ENCODE assay signal across 25 cellular contexts in genomic region chr21:32459972-32460371, GRCh38. TPM values are rescaled to one million over a fixed set of nuclear protein-coding genes. Genes with fewer than 3 reads are reported as not detected.
DNase-seq lines count a peak whose midpoint lies in the region; ATAC-seq, FAIRE-seq and TF ChIP-seq lines count a peak whose summit lies in the region.
"Had no signal": no experiment of that assay in that cellular context is flagged by ENCODE, and none has a peak within 500 bp of the region (broad histone marks: within the 10 kb centered on the region; RNA-seq: fewer than 3 reads in every experiment).

No MANE protein-coding gene starts in this region.

- no peak overlapping the region for H3K9ac ChIP-seq in GM23248
- H3K9ac ChIP-seq in HepG2 (ENCODE audit: insufficient read depth, low read depth, low read length), result no peak overlapping the region
- H3K9ac ChIP-seq: BLaER1 had no signal

- peak; percentile 17 for DNase-seq in GM23248
- DNase-seq in T-helper 17 cell, result no peak
- peak; percentile 87 for DNase-seq in fibroblast of villous mesenchyme (ENCODE audit: low read depth)
- no peak for DNase-seq in uterus
- no peak for DNase-seq in DMS114 treated with DMSO at 0.1 percent for 48 hours (lab: John Stamatoyannopoulos, UW; ENCODE audit: unreplicated experiment)
- DNase-seq in HepG2 (ENCODE audit: low spot score), result no peak
- DNase-seq: CD4-positive, alpha-beta T cell; COR-L47; DMS79 treated with DMSO at 0.1 percent for 48 hours; HFFc6; KG1; NCI-H1105; NCI-H146; NCI-H2029; NCI-H2227 treated with DMSO at 0.1 percent for 48 hours; NCI-H510A treated with DMSO at 0.1 percent for 48 hours; NCI-H748 treated with DMSO at 0.1 percent for 48 hours; PC-9; RPMI8226; SHP77 had no signal

- BruUV-seq in HepG2 (replicated peaks; lab: Mats Ljungman, UMichigan), result no TSS peak

- peaks cover 5% of the 10 kb centered on the region; the same call in 1 of the 2 replicates for H3F3A ChIP-seq in GM23248 (ENCODE audit: insufficient read depth)

- peaks cover 22% of the 10 kb centered on the region for H3K4me1 ChIP-seq in GM23248 (ENCODE audit: insufficient read depth)
- peaks cover 18 to 35% of the 10 kb centered on the region in 2 donors for H3K4me1 ChIP-seq in uterus
- H3K4me1 ChIP-seq in HepG2 (ENCODE audit: insufficient read depth, low read length), result peaks cover 52% of the 10 kb centered on the region
- H3K4me1 ChIP-seq: BLaER1 had no signal

- H3K79me2 ChIP-seq in GM23248 (ENCODE audit: insufficient read depth), result no peaks in the 10 kb centered on the region
- H3K79me2 ChIP-seq in HepG2 (ENCODE audit: insufficient read depth, low read length), result no peaks in the 10 kb centered on the region

- no peaks in the 10 kb centered on the region for H4K20me1 ChIP-seq in GM23248 (ENCODE audit: insufficient read depth)
- H4K20me1 ChIP-seq in HepG2 (ENCODE audit: insufficient read depth, low read length), result no peaks in the 10 kb centered on the region
- H4K20me1 ChIP-seq: BLaER1 had no signal

- H3K9me2 ChIP-seq in GM23248 (ENCODE audit: insufficient read depth), result no peaks in the 10 kb centered on the region

- no peaks in the 10 kb centered on the region for H3K9me3 ChIP-seq in GM23248 (ENCODE audit: low read depth)
- no peaks in the 10 kb centered on the region for H3K9me3 ChIP-seq in T-helper 17 cell (ENCODE audit: control insufficient read depth, low read length, poor library complexity, severe bottlenecking)
- H3K9me3 ChIP-seq in uterus, result no peaks in the 10 kb centered on the region
- no peaks in the 10 kb centered on the region for H3K9me3 ChIP-seq in HepG2 (ENCODE audit: low read length)

- TF ChIP-seq EP300 in HepG2 (IDR thresholded peaks at IDR 0.05; ENCODE audit: low read depth in 2 of 2, low read length in 2 of 2) (no peak), HepG2 (CRISPR knock-in tag; IDR thresholded peaks at IDR 0.05; ENCODE audit: borderline replicate concordance) (no peak)

- FAIRE-seq in HepG2 (lab: Jason Lieb, UNC), result no peak
- FAIRE-seq: GM12891, H54 had no signal

- H2AFZ ChIP-seq in GM23248 (no peak overlapping the region), HepG2 (ENCODE audit: low read length) (no peak overlapping the region)
- H2AFZ ChIP-seq: PC-9 had no signal

- H3K4me3 Mint-ChIP-seq in T-helper 17 cell, result no peak overlapping the region
- H3K4me3 Mint-ChIP-seq: CD4-positive, alpha-beta T cell; HFFc6 had no signal

- TF ChIP-seq CTCF in fibroblast of villous mesenchyme (IDR thresholded peaks at IDR 0.05; ENCODE audit: insufficient read depth, low read depth, low read length) (no peak), uterus (IDR thresholded peaks at IDR 0.05) (no peak), HepG2 (CRISPR knock-in tag; IDR thresholded peaks at IDR 0.05) (no peak)

- peaks cover 11% of the 10 kb centered on the region for H3K4me1 Mint-ChIP-seq in T-helper 17 cell

- H3K27ac Mint-ChIP-seq in T-helper 17 cell, result peak overlapping the region; percentile 67
- H3K27ac Mint-ChIP-seq: CD4-positive, alpha-beta T cell; HFFc6 had no signal

- no peak for TF ChIP-seq POLR2A in uterus (IDR thresholded peaks at IDR 0.05)
- TF ChIP-seq POLR2A in HepG2 (IDR thresholded peaks at IDR 0.05; ENCODE audit: insufficient read depth in 1 of 2, low read depth in 2 of 2, low read length in 2 of 2), result no peak

- in situ Hi-C loops in GM23248 (cut with MboI), result no loop called here
- in situ Hi-C loops in HepG2 (cut with HindIII; ENCODE audit: extremely low pct_ligation_motif_present, low pct_unique_long_range_greater_than_20kb), result no loop called here

- 89 to 90% methylated on average over 5 of the region's 5 CpGs for WGBS in GM23248 (ENCODE audit: low coverage in 1 of 2, low lambda C conversion rate in 2 of 2, missing lambda C conversion rate in 2 of 2), 2 experiments
- whole genome bisulfite sequencing in HepG2 (ENCODE audit: low lambda C conversion rate), result 72% methylated on average over 5 of the region's 5 CpGs

- CTCF ChIA-PET in HepG2 (lab: Yijun Ruan, JAX; ENCODE audit: low intra/inter-chr PET ratio, low total read pairs), result no interaction called here

- no peak overlapping the region for H3K27ac ChIP-seq in GM23248
- H3K27ac ChIP-seq in uterus, result peak overlapping the region; percentile 81 to 99
- H3K27ac ChIP-seq in HepG2 (ENCODE audit: extremely low read length, insufficient read depth, low read length), result no peak overlapping the region
- H3K27ac ChIP-seq: BLaER1, HL-60, PC-9 had no signal

- H3K4me2 ChIP-seq in GM23248 (ENCODE audit: unreplicated experiment) (no peak overlapping the region), HepG2 (ENCODE audit: low read depth, low read length) (no peak overlapping the region)
- H3K4me2 ChIP-seq: BLaER1, PC-9 had no signal

- no peaks in the 10 kb centered on the region for H3K36me3 ChIP-seq in GM23248 (ENCODE audit: low read depth)
- H3K36me3 ChIP-seq in uterus, result no peaks in the 10 kb centered on the region
- H3K36me3 ChIP-seq in HepG2 (replicated peaks in 1 of 2; ENCODE audit: control insufficient read depth in 1 of 2, insufficient read depth in 2 of 2, low read length in 2 of 2), result no peaks in the 10 kb centered on the region
- H3K36me3 ChIP-seq: BLaER1 had no signal

- TF ChIP-seq RAD21 in HepG2 (CRISPR knock-in tag; IDR thresholded peaks at IDR 0.05), result no peak

- H3K27me3 Mint-ChIP-seq in T-helper 17 cell, result no peaks in the 10 kb centered on the region
- H3K27me3 Mint-ChIP-seq: CD4-positive, alpha-beta T cell had no signal

- POLR2A ChIA-PET in HepG2 (lab: Yijun Ruan, JAX), result no interaction called here

- H3K4me3 ChIP-seq in GM23248 (no peak overlapping the region), fibroblast of villous mesenchyme (ENCODE audit: low read depth, low read length) (no peak overlapping the region), uterus (no peak overlapping the region), HepG2 (replicated peaks in 1 of 3; ENCODE audit: insufficient read depth in 1 of 3, low read depth in 2 of 3, low read length in 3 of 3) (no peak overlapping the region)
- H3K4me3 ChIP-seq: BLaER1, PC-9 had no signal

- H3K36me3 Mint-ChIP-seq in T-helper 17 cell (ENCODE audit: low read depth), result peaks cover 7% of the 10 kb centered on the region

- H3K27me3 ChIP-seq in GM23248 (replicated peaks; ENCODE audit: insufficient read depth) (no peaks in the 10 kb centered on the region), uterus (no peaks in the 10 kb centered on the region), HepG2 (ENCODE audit: control insufficient read depth in 1 of 2, insufficient read depth in 2 of 2, low read length in 2 of 2) (no peaks in the 10 kb centered on the region)
- H3K27me3 ChIP-seq: BLaER1 had no signal

- ATAC-seq in T-helper 17 cell, result no peak
- ATAC-seq in HG03442 (IDR thresholded peaks at IDR 0.05; ENCODE audit: unreplicated experiment), result no peak
- ATAC-seq in HepG2, result no peak

- intact Hi-C loops in uterus (cut with DNase I; ENCODE audit: low total_unique reads), result no loop called here
- intact Hi-C loops in HepG2 (cut with micrococcal nuclease; ENCODE audit: unreplicated experiment), result no loop called here

TF ChIP-seq in HepG2, 621 proteins besides CTCF, POLR2A, EP300 and RAD21 (continues in another document):
- TF ChIP-seq SP5 (CRISPR knock-in tag; IDR thresholded peaks at IDR 0.05; ENCODE audit: borderline replicate concordance, low read depth) (no peak), ARNT (IDR thresholded peaks at IDR 0.05) (no peak), NR2C2 (CRISPR knock-in tag; IDR thresholded peaks at IDR 0.05; ENCODE audit: borderline replicate concordance) (no peak), ARHGAP35 (CRISPR knock-in tag; IDR thresholded peaks at IDR 0.05; ENCODE audit: borderline replicate concordance) (no peak), ZSCAN12 (CRISPR knock-in tag; IDR thresholded peaks at IDR 0.05) (no peak)
- TF ChIP-seq, protein P1, sequence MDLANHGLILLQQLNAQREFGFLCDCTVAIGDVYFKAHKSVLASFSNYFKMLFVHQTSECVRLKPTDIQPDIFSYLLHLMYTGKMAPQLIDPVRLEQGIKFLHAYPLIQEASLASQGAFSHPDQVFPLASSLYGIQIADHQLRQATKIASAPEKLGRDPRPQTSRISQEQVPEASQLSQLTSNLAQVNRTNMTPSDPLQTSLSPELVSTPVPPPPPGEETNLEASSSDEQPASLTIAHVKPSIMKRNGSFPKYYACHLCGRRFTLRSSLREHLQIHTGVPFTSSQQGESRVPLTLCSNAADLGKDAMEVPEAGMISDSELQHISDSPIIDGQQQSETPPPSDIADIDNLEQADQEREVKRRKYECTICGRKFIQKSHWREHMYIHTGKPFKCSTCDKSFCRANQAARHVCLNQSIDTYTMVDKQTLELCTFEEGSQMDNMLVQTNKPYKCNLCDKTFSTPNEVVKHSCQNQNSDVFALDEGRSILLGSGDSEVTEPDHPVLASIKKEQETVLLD (CRISPR knock-in tag; IDR thresholded peaks at IDR 0.05; ENCODE audit: low read depth), result no peak

RNA-seq across cellular contexts. Expression of gene EVA1C, which starts 47.5 kb away (rescaled TPM):
- 0.89 and 2.2 TPM in 2 replicates for total RNA-seq in GM23248 (2014; rRNA removed; shearing (Covaris generic))
- polyA plus RNA-seq in GM23248 (2016; fragmentation: Nextera tagmentation; extraction: Ambion mirVana), result 1.3 and 1.9 TPM in 2 replicates
- 10 to 100 TPM; 17.9 to 21.9 TPM for total RNA-seq in T-helper 17 cell
- 8.4 and 10.8 TPM in 2 replicates for total RNA-seq in fibroblast of villous mesenchyme
- total RNA-seq in uterus, result 100 to 1,000 TPM in 1 of 4 donors, 10 to 100 TPM in 2, 1 to 10 TPM in 1; 8.3 to 105 (median 48.7) TPM
- total RNA-seq in HepG2 (2016; rRNA removed; fragmentation: Illumina TruSeq; extraction: Trizol), result 0.29 TPM in 1 of 2 replicates, not detected in the other
- total RNA-seq in HepG2 (2016; cell fraction: cytosol; rRNA removed; fragmentation: Illumina TruSeq; extraction: Trizol; ENCODE audit: low read depth), result not detected in 2 replicates
- total RNA-seq in HepG2 (2016; cell fraction: insoluble cytoplasmic fraction; rRNA removed; fragmentation: Illumina TruSeq; extraction: Trizol), result not detected in 2 replicates
- 0.14 TPM in 1 of 2 replicates, not detected in the other for total RNA-seq in HepG2 (2016; cell fraction: membrane; rRNA removed; fragmentation: Illumina TruSeq; extraction: Trizol)
- total RNA-seq in HepG2 (2016; cell fraction: nucleus; rRNA removed; fragmentation: Illumina TruSeq; extraction: Trizol), result not detected in 2 replicates
- polyA plus RNA-seq in HepG2 (2011; rRNA removed), result 0.33 and 0.34 TPM in 2 replicates
- polyA plus RNA-seq in HepG2 (2011; cell fraction: cytosol; rRNA removed), result 0.40 and 0.54 TPM in 2 replicates
- 0.12 and 0.55 TPM in 2 replicates for polyA plus RNA-seq in HepG2 (2011; cell fraction: nucleus; rRNA removed)
- polyA plus RNA-seq in HepG2 (2012), result 0.67 and 0.79 TPM in 2 replicates
- 0.09 TPM in 1 of 2 replicates, not detected in the other for polyA plus RNA-seq in HepG2 (2016; cell fraction: cytosol; fragmentation: Illumina TruSeq; extraction: Trizol; ENCODE audit: low read depth)
- polyA plus RNA-seq in HepG2 (2016; cell fraction: insoluble cytoplasmic fraction; fragmentation: Illumina TruSeq; extraction: Trizol; ENCODE audit: low read depth), result not detected in 2 replicates
- 0.22 TPM in 1 of 2 replicates, not detected in the other for polyA plus RNA-seq in HepG2 (2016; cell fraction: membrane; fragmentation: Illumina TruSeq; extraction: Trizol; ENCODE audit: low read depth)
- polyA plus RNA-seq in HepG2 (2016; cell fraction: nucleus; fragmentation: Illumina TruSeq; extraction: Trizol; ENCODE audit: insufficient read depth, low read depth), result not detected in 2 replicates
- 1.4 and 58.2 TPM in 2 replicates for polyA minus RNA-seq in HepG2 (2011; rRNA and poly(A)+ RNA removed; ENCODE audit: low replicate concordance)
- not detected in 2 replicates for polyA minus RNA-seq in HepG2 (2011; cell fraction: cytosol; rRNA and poly(A)+ RNA removed)
- polyA minus RNA-seq in HepG2 (2011; cell fraction: nucleus; rRNA and poly(A)+ RNA removed), result 0.52 TPM in 1 of 2 replicates, not detected in the other

Comparison
In these comparisons a context has a peak if more than half of its experiments do, and no peak if none do; other contexts are left out.
1. DNase-seq: peak in GM23248 (single experiment) and fibroblast of villous mesenchyme (single experiment); none in T-helper 17 cell (0 of 3), uterus (0 of 2), DMS114 treated with DMSO at 0.1 percent for 48 hours (single experiment) and HepG2 (single experiment).
2. H3K27ac ChIP-seq: peak in uterus (2 of 2); none in GM23248 (single experiment) and HepG2 (single experiment).